ENCODE assay signal across 22 cellular contexts in genomic region chr2:233851169-233851568, GRCh38. TPM values are rescaled to one million over a fixed set of nuclear protein-coding genes. Genes with fewer than 3 reads are reported as not detected.
"Had no signal": no experiment of that assay in that cellular context is flagged by ENCODE, and none has a peak within 500 bp of the region (broad histone marks: within the 10 kb centered on the region; RNA-seq: fewer than 3 reads in every experiment).

No MANE protein-coding gene starts in this region.

- H3K36me3 ChIP-seq: adrenal gland, ascending aorta, brain microvascular endothelial cell, gastrocnemius medialis, left ventricle myocardium inferior, transverse colon had no signal

- H3K9me3 Mint-ChIP-seq: activated naive CD4-positive, alpha-beta T cell treated with anti-CD3 and anti-CD28 coated beads, Interleukin-2, amount 50 U/mL, for 24 hours; central memory CD8-positive, alpha-beta T cell; effector memory CD8-positive, alpha-beta T cell; naive thymus-derived CD4-positive, alpha-beta T cell; stimulated activated memory B cell treated with anti-CD40 and anti-IgM and Interleukin-4, amounts not matched to agents 10 μg/mL and 1 μg/mL and 100 μg/mL, for 72 hours had no signal

- H3K27me3 ChIP-seq: adrenal gland, ascending aorta, brain microvascular endothelial cell, esophagus squamous epithelium, gastrocnemius medialis, transverse colon had no signal

- ATAC-seq: effector memory CD8-positive, alpha-beta T cell; gastrocnemius medialis; naive thymus-derived CD4-positive, alpha-beta T cell; sciatic nerve; stimulated activated memory B cell treated with anti-CD40 and anti-IgM and Interleukin-4, amounts not matched to agents 10 μg/mL and 1 μg/mL and 100 μg/mL, for 72 hours had no signal

- H3K4me3 Mint-ChIP-seq: activated naive CD4-positive, alpha-beta T cell treated with anti-CD3 and anti-CD28 coated beads, Interleukin-2, amount 50 U/mL, for 24 hours; central memory CD8-positive, alpha-beta T cell; effector memory CD8-positive, alpha-beta T cell; stimulated activated memory B cell treated with anti-CD40 and anti-IgM and Interleukin-4, amounts not matched to agents 10 μg/mL and 1 μg/mL and 100 μg/mL, for 72 hours had no signal

- DNase-seq: activated CD4-positive, CD25-positive, alpha-beta regulatory T cell treated with anti-CD3 and anti-CD28 coated beads, Interleukin-2, amount 50 U/mL, for 72 hours; activated effector memory CD4-positive, alpha-beta T cell treated with Interleukin-2 at 50 U/mL for 16 hours; activated T-cell treated with anti-CD3 and anti-CD28 coated beads, Interleukin-2, amount 50 U/mL, for 48 hours; adrenal gland; brain microvascular endothelial cell; effector memory CD8-positive, alpha-beta T cell; esophagus squamous epithelium; gastrocnemius medialis; head of caudate nucleus; hypothalamus; left ventricle myocardium inferior; naive thymus-derived CD4-positive, alpha-beta T cell; nucleus accumbens; small intestine; stomach; transverse colon; WERI-Rb-1 had no signal

- H3K27ac Mint-ChIP-seq: activated naive CD4-positive, alpha-beta T cell treated with anti-CD3 and anti-CD28 coated beads, Interleukin-2, amount 50 U/mL, for 24 hours; effector memory CD8-positive, alpha-beta T cell; stimulated activated memory B cell treated with anti-CD40 and anti-IgM and Interleukin-4, amounts not matched to agents 10 μg/mL and 1 μg/mL and 100 μg/mL, for 72 hours had no signal

- H3K9me3 ChIP-seq: adrenal gland, ascending aorta, esophagus squamous epithelium, gastrocnemius medialis, left ventricle myocardium inferior, stomach, transverse colon had no signal

- H3K36me3 Mint-ChIP-seq: activated naive CD4-positive, alpha-beta T cell treated with anti-CD3 and anti-CD28 coated beads, Interleukin-2, amount 50 U/mL, for 24 hours had no signal

- H3K27ac ChIP-seq: adrenal gland, ascending aorta, brain microvascular endothelial cell, esophagus squamous epithelium, gastrocnemius medialis, left ventricle myocardium inferior, stomach, transverse colon, WERI-Rb-1 had no signal

- H3K4me3 ChIP-seq: adrenal gland, ascending aorta, esophagus squamous epithelium, gastrocnemius medialis, left ventricle myocardium inferior, stomach, transverse colon had no signal

RNA-seq across cellular contexts. Expression of gene HJURP, which starts 3.2 kb away (rescaled TPM):
- total RNA-seq: ascending aorta had no signal
